35 cellular contexts compared by ENCODE assay signal in the genomic region with DNA sequence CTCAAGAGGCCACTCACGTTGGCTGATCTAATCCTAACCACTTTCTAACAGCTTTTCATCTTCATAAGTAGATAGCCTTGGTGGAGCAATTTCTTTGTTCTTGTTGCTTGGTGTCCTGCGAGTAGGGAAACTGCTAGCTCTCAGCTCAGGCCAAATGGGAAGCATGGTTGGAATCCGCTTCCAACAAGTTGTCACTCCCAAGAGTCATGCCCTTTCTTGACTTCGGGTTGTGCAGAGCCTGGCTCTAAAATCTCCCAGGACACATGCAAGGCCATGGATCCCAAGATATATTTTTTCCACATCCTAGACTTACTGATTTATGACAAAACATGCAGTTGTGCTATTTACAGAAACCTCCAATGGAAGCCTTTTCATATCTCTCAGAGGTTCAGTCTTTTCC.
"Had no signal": no experiment of that assay in that cellular context is flagged by ENCODE, and none has a peak within 500 bp of the region (broad histone marks: within the 10 kb centered on the region; RNA-seq: fewer than 3 reads in every experiment).

No MANE protein-coding gene starts in this region.

- H3K27ac ChIP-seq: KMS-11 had no signal

- DNase-seq: Karpas-422, Kasumi-1, KG1, MG63, MM.1S, MV-4-11, NCI-H1048, NCI-H1092, NCI-H1092 treated with DMSO at 0.1 percent for 48 hours, NCI-H1105, NCI-H1105 treated with DMSO at 0.1 percent for 48 hours, NCI-H1417, NCI-H1417 treated with DMSO at 0.1 percent for 48 hours, NCI-H1436, NCI-H1436 treated with DMSO at 0.1 percent for 48 hours, NCI-H146, NCI-H1694, NCI-H1694 treated with DMSO at 0.1 percent for 48 hours, NCI-H187, NCI-H187 treated with DMSO at 0.1 percent for 48 hours, NCI-H1930, NCI-H2029, NCI-H2029 treated with DMSO at 0.1 percent for 48 hours, NCI-H2081, NCI-H2081 treated with DMSO at 0.1 percent for 48 hours, NCI-H2107, NCI-H2171, NCI-H2171 treated with DMSO at 0.1 percent for 48 hours, NCI-H2227 treated with DMSO at 0.1 percent for 48 hours, NCI-H226, NCI-H345, NCI-H446, NCI-H446 treated with DMSO at 0.1 percent for 48 hours, NCI-H510A had no signal

- H3K4me3 ChIP-seq: MG63 had no signal

- H3K27me3 ChIP-seq: MG63 had no signal
